Comparison of ENCODE assay signal across 10 cellular contexts in genomic region chr1:82565546-82565945, GRCh38.
DNase-seq lines count a peak whose midpoint lies in the region; ATAC-seq and TF ChIP-seq lines count a peak whose summit lies in the region.
"Had no signal": no experiment of that assay in that cellular context is flagged by ENCODE, and none has a peak within 500 bp of the region (broad histone marks: within the 10 kb centered on the region; RNA-seq: fewer than 3 reads in every experiment).

No MANE protein-coding gene starts in this region.

- peak; percentile 20 for DNase-seq in left cardiac atrium
- no peak for DNase-seq in Right ventricle myocardium superior
- peak in 3 of 4 donors; percentile 10 to 31 (median 13) for DNase-seq in body of pancreas
- peak; percentile 94 for DNase-seq in kidney glomerular epithelial cell (lab: John Stamatoyannopoulos, UW)
- no peak for DNase-seq in WERI-Rb-1
- no peak for DNase-seq in stimulated activated CD4-positive, alpha-beta T cell treated with anti-CD3 and anti-CD28 coated beads, Interleukin-4, amount 100 ng/mL, for 1 hour
- DNase-seq in ovary, result no peak
- DNase-seq: stimulated activated CD4-positive, alpha-beta T cell treated with anti-CD3 and anti-CD28 coated beads, Interleukin-1b, Interleukin-23, amount 100 ng/mL, for 48 hours; transverse colon had no signal

- H3K36me3 ChIP-seq in body of pancreas (replicated peaks in 1 of 2; ENCODE audit: insufficient read depth in 1 of 2, low read depth in 2 of 2) (no peaks in the 10 kb centered on the region), WERI-Rb-1 (no peaks in the 10 kb centered on the region), ovary (no peaks in the 10 kb centered on the region)
- H3K36me3 ChIP-seq: transverse colon had no signal

- peaks cover 6% of the 10 kb centered on the region for H3K4me1 ChIP-seq in body of pancreas
- H3K4me1 ChIP-seq in ovary (ENCODE audit: insufficient read depth), result peaks cover 4% of the 10 kb centered on the region

- H3K4me3 ChIP-seq in body of pancreas, result no peak overlapping the region
- H3K4me3 ChIP-seq in WERI-Rb-1 (ENCODE audit: low read depth, low read length), result no peak overlapping the region
- H3K4me3 ChIP-seq in ovary, result no peak overlapping the region
- H3K4me3 ChIP-seq: transverse colon had no signal

- 37 to 38% methylated on average over 6 of the region's 6 CpGs for WGBS in body of pancreas, 2 donors
- WGBS in ovary, 3 donors, result 28 to 37% (median 32%) methylated on average over 6 of the region's 6 CpGs

- TF ChIP-seq CTCF in body of pancreas (IDR thresholded peaks at IDR 0.05), result no peak
- TF ChIP-seq CTCF in WERI-Rb-1 (IDR thresholded peaks at IDR 0.05; ENCODE audit: low read depth, low read length), result no peak
- no peak for TF ChIP-seq CTCF in ovary (IDR thresholded peaks at IDR 0.05)

- H3K9me3 ChIP-seq in body of pancreas (no peaks in the 10 kb centered on the region), WERI-Rb-1 (ENCODE audit: severe bottlenecking) (no peaks in the 10 kb centered on the region), ovary (no peaks in the 10 kb centered on the region)
- H3K9me3 ChIP-seq: transverse colon had no signal

- H3K27me3 ChIP-seq in body of pancreas (no peaks in the 10 kb centered on the region), WERI-Rb-1 (ENCODE audit: insufficient read depth, low read depth, severe bottlenecking) (no peaks in the 10 kb centered on the region), ovary (no peaks in the 10 kb centered on the region)
- H3K27me3 ChIP-seq: transverse colon had no signal

- ATAC-seq in left cardiac atrium, result peak in 1 of 2 donors; percentile 52
- ATAC-seq in Right ventricle myocardium superior (ENCODE audit: poor library complexity), result no peak
- ATAC-seq in body of pancreas, result peak; percentile 38
- no peak for ATAC-seq in GM18861 (IDR thresholded peaks at IDR 0.05; ENCODE audit: unreplicated experiment)

- TF ChIP-seq POLR2A in body of pancreas (IDR thresholded peaks at IDR 0.05) (no peak), ovary (IDR thresholded peaks at IDR 0.05) (no peak)

- intact Hi-C loops in left cardiac atrium (cut with DNase I) (no loop called here), Right ventricle myocardium superior (cut with DNase I) (no loop called here), body of pancreas (cut with DNase I) (no loop called here), ovary (cut with DNase I) (no loop called here)

- TF ChIP-seq EP300 in ovary (IDR thresholded peaks at IDR 0.05), result no peak

- peak overlapping the region in 2 of 4 donors; percentile 16 to 34 for H3K27ac ChIP-seq in body of pancreas
- H3K27ac ChIP-seq in WERI-Rb-1, result no peak overlapping the region
- no peak overlapping the region for H3K27ac ChIP-seq in ovary
- H3K27ac ChIP-seq: transverse colon had no signal

Comparison
In these comparisons a context has a peak if more than half of its experiments do, and no peak if none do; other contexts are left out.
1. DNase-seq: peak in left cardiac atrium (single experiment), body of pancreas (3 of 4) and kidney glomerular epithelial cell (single experiment); none in Right ventricle myocardium superior (single experiment), WERI-Rb-1 (single experiment), stimulated activated CD4-positive, alpha-beta T cell treated with anti-CD3 and anti-CD28 coated beads, Interleukin-4, amount 100 ng/mL, for 1 hour (single experiment) and ovary (0 of 5).